In the genomic region with DNA sequence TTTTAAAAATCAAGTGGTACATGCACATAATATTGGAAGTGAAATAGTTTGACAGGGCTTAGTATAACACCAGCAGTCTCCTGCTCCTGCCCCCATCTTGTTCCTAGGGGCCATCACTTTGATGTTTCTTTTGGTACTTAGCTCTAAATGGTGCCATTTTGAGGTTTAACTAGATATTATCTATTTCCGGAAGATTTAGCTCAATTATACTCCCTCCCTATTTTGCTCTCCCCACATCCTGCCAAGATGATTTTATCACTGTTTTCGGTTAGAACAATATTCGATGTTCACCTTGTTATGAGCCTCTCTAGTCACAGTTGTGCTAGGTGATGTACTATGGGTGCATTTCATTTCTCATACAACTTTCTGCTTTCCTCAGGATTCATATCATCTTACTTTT, we compare ENCODE assay signal across 11 cellular contexts. TPM values are rescaled to one million over a fixed set of nuclear protein-coding genes. Genes with fewer than 3 reads are reported as not detected.
DNase-seq lines count a peak whose midpoint lies in the region; ATAC-seq and TF ChIP-seq lines count a peak whose summit lies in the region.
"Had no signal": no experiment of that assay in that cellular context is flagged by ENCODE, and none has a peak within 500 bp of the region (broad histone marks: within the 10 kb centered on the region; RNA-seq: fewer than 3 reads in every experiment).

No MANE protein-coding gene starts in this region.

- H3K4me3 Mint-ChIP-seq in CD8-positive, alpha-beta T cell = peak overlapping the region; percentile 67
- H3K4me3 Mint-ChIP-seq in activated T-helper 2 cell treated with anti-CD3 and anti-CD28 coated beads, Interferon-gamma antibody, Interleukin-2, Interleukin-4, amounts not matched to agents 10 μg/mL and 5 μg/mL and 100 μg/mL, durations not matched to agents 14 hours and 24 hours and 36 hours (ENCODE audit: low read depth) = peak overlapping the region; percentile 67
- H3K4me3 Mint-ChIP-seq in naive thymus-derived CD4-positive, alpha-beta T cell = peak overlapping the region; percentile 69 to 91 (median 84)
- no peak overlapping the region for H3K4me3 Mint-ChIP-seq in GM23338

- TF ChIP-seq CTCF in CD8-positive, alpha-beta T cell (IDR thresholded peaks at IDR 0.05) = no peak
- no peak for TF ChIP-seq CTCF in GM23338 (conservative IDR thresholded peaks at IDR 0.05; ENCODE audit: low read depth in 2 of 2)

- H3F3A ChIP-seq in GM23338 (replicated peaks; ENCODE audit: low read depth) = no peaks in the 10 kb centered on the region

- CTCF ChIA-PET in CD8-positive, alpha-beta T cell (lab: Charles Lee) = interaction anchor here (0.8 to 3.6 kb wide), 11 partner anchors 24 to 320 kb away, joined by 3 to 31 read pairs (median 4); a partner anchor contains a TSS
- CTCF ChIA-PET in naive thymus-derived CD4-positive, alpha-beta T cell (lab: Charles Lee) = interaction anchor here (0.7 to 3.9 kb wide), 8 partner anchors 13 to 322 kb away, joined by 3 to 52 read pairs (median 6); a partner anchor contains a TSS

- H3K4me3 ChIP-seq in CD8-positive, alpha-beta T cell (ENCODE audit: low read depth, low read length) = peak overlapping the region; percentile 42
- peak overlapping the region; percentile 47 for H3K4me3 ChIP-seq in naive thymus-derived CD4-positive, alpha-beta T cell (ENCODE audit: low read length)
- H3K4me3 ChIP-seq in GM23338 = no peak overlapping the region

- no peaks in the 10 kb centered on the region for H3K79me2 ChIP-seq in GM23338 (replicated peaks; ENCODE audit: insufficient read depth)

- ATAC-seq in CD8-positive, alpha-beta T cell = peak; percentile 70
- peak; percentile 93 for ATAC-seq in naive thymus-derived CD4-positive, alpha-beta T cell
- ATAC-seq in HG02588 (IDR thresholded peaks at IDR 0.05; ENCODE audit: unreplicated experiment) = no peak
- no peak for ATAC-seq in GM23338

- no peaks in the 10 kb centered on the region for H3K27me3 Mint-ChIP-seq in CD8-positive, alpha-beta T cell (ENCODE audit: low read depth)
- no peaks in the 10 kb centered on the region for H3K27me3 Mint-ChIP-seq in activated T-helper 2 cell treated with anti-CD3 and anti-CD28 coated beads, Interferon-gamma antibody, Interleukin-2, Interleukin-4, amounts not matched to agents 10 μg/mL and 5 μg/mL and 100 μg/mL, durations not matched to agents 14 hours and 24 hours and 36 hours (ENCODE audit: low read depth)
- no peaks in the 10 kb centered on the region for H3K27me3 Mint-ChIP-seq in naive thymus-derived CD4-positive, alpha-beta T cell
- peaks cover 7% of the 10 kb centered on the region for H3K27me3 Mint-ChIP-seq in GM23338 (ENCODE audit: insufficient read depth, low read depth, poor library complexity)

- no peaks in the 10 kb centered on the region for H3K9me3 Mint-ChIP-seq in CD8-positive, alpha-beta T cell
- H3K9me3 Mint-ChIP-seq in activated T-helper 2 cell treated with anti-CD3 and anti-CD28 coated beads, Interferon-gamma antibody, Interleukin-2, Interleukin-4, amounts not matched to agents 10 μg/mL and 5 μg/mL and 100 μg/mL, durations not matched to agents 14 hours and 24 hours and 36 hours = peaks cover 19% of the 10 kb centered on the region
- peaks cover 0 to 20% (median 0%) of the 10 kb centered on the region in 11 donors for H3K9me3 Mint-ChIP-seq in naive thymus-derived CD4-positive, alpha-beta T cell
- no peaks in the 10 kb centered on the region for H3K9me3 Mint-ChIP-seq in GM23338

- H3K9me3 ChIP-seq in CD8-positive, alpha-beta T cell (ENCODE audit: low read length) = no peaks in the 10 kb centered on the region
- peaks cover 9% of the 10 kb centered on the region for H3K9me3 ChIP-seq in KOPT-K1 (ENCODE audit: insufficient read depth, low read length, poor library complexity, severe bottlenecking)
- H3K9me3 ChIP-seq in naive thymus-derived CD4-positive, alpha-beta T cell (ENCODE audit: control insufficient read depth in 2 of 3, low read length in 3 of 3) = no peaks in the 10 kb centered on the region

- H3K9me2 ChIP-seq in GM23338 (ENCODE audit: insufficient read depth) = no peaks in the 10 kb centered on the region

- no peak overlapping the region for H2AFZ ChIP-seq in GM23338

- H3K4me2 ChIP-seq in GM23338 = no peak overlapping the region
- H3K4me2 ChIP-seq: KMS-11 had no signal

- peak overlapping the region; percentile 98 for H3K27ac Mint-ChIP-seq in CD8-positive, alpha-beta T cell
- H3K27ac Mint-ChIP-seq in activated T-helper 2 cell treated with anti-CD3 and anti-CD28 coated beads, Interferon-gamma antibody, Interleukin-2, Interleukin-4, amounts not matched to agents 10 μg/mL and 5 μg/mL and 100 μg/mL, durations not matched to agents 14 hours and 24 hours and 36 hours = peak overlapping the region; percentile 95
- peak overlapping the region; percentile 90 to 99 (median 98) for H3K27ac Mint-ChIP-seq in naive thymus-derived CD4-positive, alpha-beta T cell
- no peak overlapping the region for H3K27ac Mint-ChIP-seq in GM23338

- intact Hi-C loops in CD8-positive, alpha-beta T cell (cut with DNase I, micrococcal nuclease) = loop anchor here (1.0 to 2.0 kb wide), 6 partner anchors 25 to 373 kb away; a partner anchor contains a TSS
- intact Hi-C loops in activated T-helper 2 cell treated with anti-CD3 and anti-CD28 coated beads, Interferon-gamma antibody, Interleukin-2, Interleukin-4, amounts not matched to agents 10 μg/mL and 5 μg/mL and 100 μg/mL, durations not matched to agents 14 hours and 24 hours and 36 hours (cut with micrococcal nuclease) = loop anchor here (1.0 to 10.0 kb wide), 9 partner anchors 26 to 325 kb away; a partner anchor contains a TSS
- intact Hi-C loops in naive thymus-derived CD4-positive, alpha-beta T cell (cut with micrococcal nuclease) = loop anchor here (1.0 to 2.0 kb wide), 13 partner anchors 10 to 373 kb away; a partner anchor contains a TSS

- DNase-seq in CD8-positive, alpha-beta T cell = peak in 4 of 7 experiments; percentile 16 to 53 (median 34)
- peak; percentile 53 for DNase-seq in activated T-helper 2 cell treated with anti-CD3 and anti-CD28 coated beads, Interferon-gamma antibody, Interleukin-2, Interleukin-4, amounts not matched to agents 10 μg/mL and 5 μg/mL and 100 μg/mL, durations not matched to agents 14 hours and 24 hours and 36 hours (ENCODE audit: low spot score)
- DNase-seq in naive thymus-derived CD4-positive, alpha-beta T cell = peak in 7 of 9 donors; percentile 76 to 93 (median 89)
- DNase-seq in hippocampal formation (lab: John Stamatoyannopoulos, UW) = no peak
- no peak for DNase-seq in GM23338 (ENCODE audit: low spot score)
- DNase-seq: DMS 273 treated with DMSO at 0.1 percent for 48 hours, NCI-H2171 had no signal

- no peaks in the 10 kb centered on the region for H3K27me3 ChIP-seq in CD8-positive, alpha-beta T cell (ENCODE audit: insufficient read depth, low read length)
- H3K27me3 ChIP-seq in naive thymus-derived CD4-positive, alpha-beta T cell (ENCODE audit: control insufficient read depth in 2 of 2, insufficient read depth in 2 of 2, low read length in 2 of 2) = no peaks in the 10 kb centered on the region
- H3K27me3 ChIP-seq in GM23338 (ENCODE audit: insufficient read depth) = no peaks in the 10 kb centered on the region

- no peaks in the 10 kb centered on the region for H3K36me3 ChIP-seq in CD8-positive, alpha-beta T cell (ENCODE audit: insufficient read depth, low read length)
- no peaks in the 10 kb centered on the region for H3K36me3 ChIP-seq in KOPT-K1 (ENCODE audit: insufficient read depth, low read length)
- H3K36me3 ChIP-seq in naive thymus-derived CD4-positive, alpha-beta T cell (ENCODE audit: control insufficient read depth in 2 of 3, insufficient read depth in 3 of 3, low read length in 3 of 3) = no peaks in the 10 kb centered on the region
- H3K36me3 ChIP-seq in GM23338 (ENCODE audit: insufficient read depth) = no peaks in the 10 kb centered on the region

- POLR2A ChIA-PET in CD8-positive, alpha-beta T cell (lab: Charles Lee) = interaction anchor here (0.7 to 6.4 kb wide), 26 partner anchors 8 to 549 kb away, joined by 3 to 145 read pairs (median 5); a partner anchor contains a TSS
- POLR2A ChIA-PET in naive thymus-derived CD4-positive, alpha-beta T cell (lab: Charles Lee) = interaction anchor here (0.6 to 9.4 kb wide), 47 partner anchors 9 to 595 kb away, joined by 3 to 459 read pairs (median 5); a partner anchor contains a TSS

- H3K4me1 ChIP-seq in CD8-positive, alpha-beta T cell (ENCODE audit: insufficient read depth, low read length) = peaks cover 90% of the 10 kb centered on the region
- H3K4me1 ChIP-seq in naive thymus-derived CD4-positive, alpha-beta T cell (ENCODE audit: control insufficient read depth in 2 of 2, insufficient read depth in 2 of 2, low read length in 2 of 2) = peaks cover 69 to 79% of the 10 kb centered on the region in 2 donors
- no peaks in the 10 kb centered on the region for H3K4me1 ChIP-seq in GM23338 (ENCODE audit: insufficient read depth)

- H3K36me3 Mint-ChIP-seq in CD8-positive, alpha-beta T cell = no peaks in the 10 kb centered on the region
- H3K36me3 Mint-ChIP-seq in activated T-helper 2 cell treated with anti-CD3 and anti-CD28 coated beads, Interferon-gamma antibody, Interleukin-2, Interleukin-4, amounts not matched to agents 10 μg/mL and 5 μg/mL and 100 μg/mL, durations not matched to agents 14 hours and 24 hours and 36 hours (ENCODE audit: low read depth) = peaks cover 16% of the 10 kb centered on the region
- H3K36me3 Mint-ChIP-seq in naive thymus-derived CD4-positive, alpha-beta T cell = peaks cover 0 to 47% (median 0%) of the 10 kb centered on the region in 5 donors
- no peaks in the 10 kb centered on the region for H3K36me3 Mint-ChIP-seq in GM23338 (ENCODE audit: low read depth)

- H3K27ac ChIP-seq in CD8-positive, alpha-beta T cell (ENCODE audit: low read depth, low read length) = peak overlapping the region; percentile 77
- H3K27ac ChIP-seq in KOPT-K1 (ENCODE audit: low read depth, low read length, poor library complexity, severe bottlenecking) (peak overlapping the region; percentile 99), GM23338 (ENCODE audit: low read depth) (no peak overlapping the region)
- H3K27ac ChIP-seq in naive thymus-derived CD4-positive, alpha-beta T cell (ENCODE audit: low read depth, low read length) = peak overlapping the region; percentile 76
- H3K27ac ChIP-seq: KMS-11 had no signal

- no peaks in the 10 kb centered on the region for H4K20me1 ChIP-seq in GM23338 (replicated peaks; ENCODE audit: insufficient read depth)

- peaks cover 88% of the 10 kb centered on the region for H3K4me1 Mint-ChIP-seq in CD8-positive, alpha-beta T cell (ENCODE audit: low read depth)
- H3K4me1 Mint-ChIP-seq in activated T-helper 2 cell treated with anti-CD3 and anti-CD28 coated beads, Interferon-gamma antibody, Interleukin-2, Interleukin-4, amounts not matched to agents 10 μg/mL and 5 μg/mL and 100 μg/mL, durations not matched to agents 14 hours and 24 hours and 36 hours (ENCODE audit: low read depth) = peaks cover 76% of the 10 kb centered on the region
- H3K4me1 Mint-ChIP-seq in naive thymus-derived CD4-positive, alpha-beta T cell = peaks cover 69 to 92% (median 87%) of the 10 kb centered on the region in 7 donors
- peaks cover 6% of the 10 kb centered on the region for H3K4me1 Mint-ChIP-seq in GM23338

RNA-seq across cellular contexts. Expression of a gene that starts 20.0 kb away (rescaled TPM):
- not detected for total RNA-seq in CD8-positive, alpha-beta T cell
- not detected in 2 replicates for total RNA-seq in activated T-helper 2 cell treated with anti-CD3 and anti-CD28 coated beads, Interferon-gamma antibody, Interleukin-2, Interleukin-4, amounts not matched to agents 10 μg/mL and 5 μg/mL and 100 μg/mL, durations not matched to agents 14 hours and 24 hours and 36 hours
- total RNA-seq in naive thymus-derived CD4-positive, alpha-beta T cell = not detected
- polyA plus RNA-seq in naive thymus-derived CD4-positive, alpha-beta T cell = not detected
- total RNA-seq in GM23338 (2014; rRNA removed; shearing (Covaris generic)) = not detected in 2 replicates
- polyA plus RNA-seq in GM23338 (2016; fragmentation: Nextera tagmentation; extraction: Ambion mirVana) = not detected in 2 replicates
- total RNA-seq: myocyte had no signal

RNA-seq across cellular contexts. Expression of a gene that starts 28.7 kb away (rescaled TPM):
- 10 to 100 TPM; 46.7 to 47.0 TPM for total RNA-seq in CD8-positive, alpha-beta T cell
- 8.8 and 9.9 TPM in 2 replicates for total RNA-seq in activated T-helper 2 cell treated with anti-CD3 and anti-CD28 coated beads, Interferon-gamma antibody, Interleukin-2, Interleukin-4, amounts not matched to agents 10 μg/mL and 5 μg/mL and 100 μg/mL, durations not matched to agents 14 hours and 24 hours and 36 hours
- total RNA-seq in naive thymus-derived CD4-positive, alpha-beta T cell = 100 to 1,000 TPM in 4 of 5 experiments, 10 to 100 TPM in 1; 80.0 to 199 (median 133) TPM
- polyA plus RNA-seq in naive thymus-derived CD4-positive, alpha-beta T cell = 100 to 1,000 TPM; 103 to 169 TPM
- 6.4 and 8.5 TPM in 2 replicates for total RNA-seq in GM23338 (2014; rRNA removed; shearing (Covaris generic))
- 1.4 and 1.8 TPM in 2 replicates for polyA plus RNA-seq in GM23338 (2016; fragmentation: Nextera tagmentation; extraction: Ambion mirVana)

Comparison
In these comparisons a context has a peak if more than half of its experiments do, and no peak if none do; other contexts are left out.
1. ATAC-seq: peak in CD8-positive, alpha-beta T cell (single experiment) and naive thymus-derived CD4-positive, alpha-beta T cell (single experiment); none in HG02588 (single experiment) and GM23338 (single experiment).
2. DNase-seq: peak in CD8-positive, alpha-beta T cell (4 of 7), activated T-helper 2 cell treated with anti-CD3 and anti-CD28 coated beads, Interferon-gamma antibody, Interleukin-2, Interleukin-4, amounts not matched to agents 10 μg/mL and 5 μg/mL and 100 μg/mL, durations not matched to agents 14 hours and 24 hours and 36 hours (single experiment) and naive thymus-derived CD4-positive, alpha-beta T cell (7 of 9); none in hippocampal formation (0 of 2) and GM23338 (single experiment).